ENCODE assay signal across 8 cellular contexts in genomic region chr12:27525373-27525772, GRCh38. TPM values are rescaled to one million over a fixed set of nuclear protein-coding genes. Genes with fewer than 3 reads are reported as not detected.
DNase-seq lines count a peak whose midpoint lies in the region; ATAC-seq and TF ChIP-seq lines count a peak whose summit lies in the region.

No MANE protein-coding gene starts in this region.

- peak overlapping the region; percentile 63 for H3K4me3 ChIP-seq in SJSA1
- peak overlapping the region; percentile 77 for H3K4me3 ChIP-seq in fibroblast of pulmonary artery (replicated peaks; ENCODE audit: low read depth, low read length)
- peak overlapping the region; percentile 65 to 67 for H3K4me3 ChIP-seq in prostate gland

- peaks cover 8% of the 10 kb centered on the region; the same call in 1 of the 2 replicates for H3K36me3 ChIP-seq in SJSA1
- H3K36me3 ChIP-seq in prostate gland, result no peaks in the 10 kb centered on the region

- H3K9me3 ChIP-seq in SJSA1 (replicated peaks) (no peaks in the 10 kb centered on the region), prostate gland (no peaks in the 10 kb centered on the region)

- no peaks in the 10 kb centered on the region for H3K27me3 ChIP-seq in SJSA1 (replicated peaks)
- H3K27me3 ChIP-seq in prostate gland (replicated peaks; ENCODE audit: insufficient read depth), result no peaks in the 10 kb centered on the region

- TF ChIP-seq CTCF in fibroblast of pulmonary artery (IDR thresholded peaks at IDR 0.05; ENCODE audit: low read length, missing control alignments) (no peak), prostate gland (IDR thresholded peaks at IDR 0.05) (no peak)

- H3K4me1 ChIP-seq in SJSA1 (replicated peaks) (peaks cover 37% of the 10 kb centered on the region), prostate gland (replicated peaks) (no peaks in the 10 kb centered on the region)

- DNase-seq in GM03348 (ENCODE audit: low spot score) (peak; percentile 65), SJSA1 (ENCODE audit: low read depth in 1 of 2, low spot score in 2 of 2) (peak in 1 of 2 experiments; percentile 30), fibroblast of pulmonary artery (ENCODE audit: low read depth) (peak; percentile 93), prostate gland (ENCODE audit: low spot score) (no peak), NCI-H2196 (lab: John Stamatoyannopoulos, UW; ENCODE audit: unreplicated experiment) (no peak), head of caudate nucleus (no peak)

- H3K27ac ChIP-seq in SJSA1 (no peak overlapping the region; the same call in 1 of the 2 replicates), prostate gland (peak overlapping the region; percentile 85 to 88)

- ATAC-seq in GM21619 (IDR thresholded peaks at IDR 0.05; ENCODE audit: unreplicated experiment) (no peak), HG03196 (IDR thresholded peaks at IDR 0.05; ENCODE audit: unreplicated experiment) (no peak)

- TF ChIP-seq POLR2A in prostate gland (IDR thresholded peaks at IDR 0.05), result no peak

- WGBS in prostate gland, result under 1% methylated on average over 6 of the region's 6 CpGs

- intact Hi-C loops in prostate gland (cut with DNase I) (no loop called here), head of caudate nucleus (cut with DNase I) (loop anchor here (10.0 kb wide), 2 partner anchors 91 to 179 kb away; no protein-coding TSS in a partner anchor)

RNA-seq across cellular contexts. Expression of gene PPFIBP1, which starts 1.4 kb away (rescaled TPM):
- total RNA-seq in SJSA1 (2014; rRNA removed; shearing (Covaris generic)), result 52.9 and 86.9 TPM in 2 replicates
- total RNA-seq in prostate gland, result 100 to 1,000 TPM in 1 of 2 donors, 10 to 100 TPM in 1; 61.3 to 121 TPM

Comparison
In these comparisons a context has a peak if more than half of its experiments do, and no peak if none do; other contexts are left out.
1. DNase-seq: peak in GM03348 (single experiment) and fibroblast of pulmonary artery (single experiment); none in prostate gland (single experiment), NCI-H2196 (single experiment) and head of caudate nucleus (0 of 42).
2. Peak in every context shown above with its lines, with median percentiles within 50 percentile points of each other: H3K4me3 ChIP-seq.